In genomic region chr2:203579730-203580129, GRCh38 we compare ENCODE assay signal across 12 cellular contexts. TPM values are rescaled to one million over a fixed set of nuclear protein-coding genes. Genes with fewer than 3 reads are reported as not detected.
DNase-seq lines count a peak whose midpoint lies in the region; ATAC-seq lines count a peak whose summit lies in the region.
"Had no signal": no experiment of that assay in that cellular context is flagged by ENCODE, and none has a peak within 500 bp of the region (broad histone marks: within the 10 kb centered on the region; RNA-seq: fewer than 3 reads in every experiment).

No MANE protein-coding gene starts in this region.

- H3K4me3 Mint-ChIP-seq in activated CD8-positive, alpha-beta memory T cell treated with anti-CD3 and anti-CD28 coated beads, Interleukin-2, amount 10 ng/mL, durations not matched to agents 7 days and 5 days: no peak overlapping the region
- peak overlapping the region; percentile 55 for H3K4me3 Mint-ChIP-seq in activated T-helper 17 cell treated with anti-CD3 and anti-CD28 coated beads, Interleukin-2, amount 50 U/mL, for 72 hours
- H3K4me3 Mint-ChIP-seq: activated naive CD4-positive, alpha-beta T cell treated with anti-CD3 and anti-CD28 coated beads, Interleukin-2, amount 50 U/mL, for 24 hours had no signal

- no peak for ATAC-seq in activated CD8-positive, alpha-beta memory T cell treated with anti-CD3 and anti-CD28 coated beads, Interleukin-2, amount 10 ng/mL, durations not matched to agents 7 days and 5 days
- ATAC-seq in activated T-helper 17 cell treated with anti-CD3 and anti-CD28 coated beads, Interleukin-2, amount 50 U/mL, for 72 hours (replicated peaks): no peak
- ATAC-seq in HG03280 (IDR thresholded peaks at IDR 0.05; ENCODE audit: unreplicated experiment) (no peak), Right ventricle myocardium inferior (no peak)

- H3K36me3 Mint-ChIP-seq in activated CD8-positive, alpha-beta memory T cell treated with anti-CD3 and anti-CD28 coated beads, Interleukin-2, amount 10 ng/mL, durations not matched to agents 7 days and 5 days: peaks cover 14% of the 10 kb centered on the region
- H3K36me3 Mint-ChIP-seq in activated T-helper 17 cell treated with anti-CD3 and anti-CD28 coated beads, Interleukin-2, amount 50 U/mL, for 72 hours (ENCODE audit: low read depth): no peaks in the 10 kb centered on the region
- H3K36me3 Mint-ChIP-seq: activated naive CD4-positive, alpha-beta T cell treated with anti-CD3 and anti-CD28 coated beads, Interleukin-2, amount 50 U/mL, for 24 hours had no signal

- CTCF ChIA-PET in activated CD8-positive, alpha-beta memory T cell treated with anti-CD3 and anti-CD28 coated beads, Interleukin-2, amount 10 ng/mL, durations not matched to agents 7 days and 5 days (lab: Charles Lee): no interaction called here

- WGBS in urinary bladder: 79% methylated on average over 2 of the region's 2 CpGs

- H3K4me1 ChIP-seq in mucosa of stomach (ENCODE audit: control insufficient read depth, insufficient read depth, low read length) (peaks cover 67% of the 10 kb centered on the region), urinary bladder (ENCODE audit: insufficient read depth) (peaks cover 3% of the 10 kb centered on the region)

- H3K36me3 ChIP-seq in mucosa of stomach (ENCODE audit: control insufficient read depth, insufficient read depth, low read length) (no peaks in the 10 kb centered on the region), urinary bladder (ENCODE audit: insufficient read depth) (no peaks in the 10 kb centered on the region)

- H3K9ac ChIP-seq in mucosa of stomach (ENCODE audit: low read length): peak overlapping the region; percentile 51

- peaks cover 9% of the 10 kb centered on the region for H3K9me3 Mint-ChIP-seq in activated CD8-positive, alpha-beta memory T cell treated with anti-CD3 and anti-CD28 coated beads, Interleukin-2, amount 10 ng/mL, durations not matched to agents 7 days and 5 days (ENCODE audit: low read depth)
- no peaks in the 10 kb centered on the region for H3K9me3 Mint-ChIP-seq in activated T-helper 17 cell treated with anti-CD3 and anti-CD28 coated beads, Interleukin-2, amount 50 U/mL, for 72 hours
- H3K9me3 Mint-ChIP-seq: activated naive CD4-positive, alpha-beta T cell treated with anti-CD3 and anti-CD28 coated beads, Interleukin-2, amount 50 U/mL, for 24 hours had no signal

- no peaks in the 10 kb centered on the region for H3K9me3 ChIP-seq in mucosa of stomach (ENCODE audit: control insufficient read depth, low read length)

- H3K27me3 Mint-ChIP-seq in activated CD8-positive, alpha-beta memory T cell treated with anti-CD3 and anti-CD28 coated beads, Interleukin-2, amount 10 ng/mL, durations not matched to agents 7 days and 5 days: peaks cover 84% of the 10 kb centered on the region
- H3K27me3 Mint-ChIP-seq in activated T-helper 17 cell treated with anti-CD3 and anti-CD28 coated beads, Interleukin-2, amount 50 U/mL, for 72 hours: peaks cover 10% of the 10 kb centered on the region
- H3K27me3 Mint-ChIP-seq: activated naive CD4-positive, alpha-beta T cell treated with anti-CD3 and anti-CD28 coated beads, Interleukin-2, amount 50 U/mL, for 24 hours had no signal

- intact Hi-C loops in Right ventricle myocardium inferior (cut with DNase I): no loop called here

- DNase-seq in activated CD8-positive, alpha-beta memory T cell treated with anti-CD3 and anti-CD28 coated beads, Interleukin-2, amount 10 ng/mL, durations not matched to agents 7 days and 5 days: no peak
- DNase-seq in activated CD8-positive, alpha-beta memory T cell treated with anti-CD3 and anti-CD28 coated beads, Interleukin-2, amount 50 U/mL, for 4 hours: no peak
- DNase-seq in iPS-NIHi7 (ENCODE audit: extremely low spot score) (no peak), Right ventricle myocardium inferior (ENCODE audit: missing footprints) (no peak)
- DNase-seq: NCI-H1105 treated with DMSO at 0.1 percent for 48 hours; occipital lobe; stimulated activated CD4-positive, alpha-beta T cell treated with anti-CD3 and anti-CD28 coated beads, Interleukin-4, amount 100 ng/mL, for 4 hours had no signal

- H3K4me1 Mint-ChIP-seq in activated CD8-positive, alpha-beta memory T cell treated with anti-CD3 and anti-CD28 coated beads, Interleukin-2, amount 10 ng/mL, durations not matched to agents 7 days and 5 days: peaks cover 37% of the 10 kb centered on the region
- H3K4me1 Mint-ChIP-seq in activated T-helper 17 cell treated with anti-CD3 and anti-CD28 coated beads, Interleukin-2, amount 50 U/mL, for 72 hours: peaks cover 20% of the 10 kb centered on the region

- peak overlapping the region; percentile 6 for H3K27ac ChIP-seq in urinary bladder (ENCODE audit: low read depth)

- no peaks in the 10 kb centered on the region for H3K27me3 ChIP-seq in mucosa of stomach (ENCODE audit: control insufficient read depth, insufficient read depth, low read length)

- H3K4me3 ChIP-seq in mucosa of stomach (ENCODE audit: low read length) (no peak overlapping the region), urinary bladder (ENCODE audit: low read depth, low read length) (no peak overlapping the region)

- peak overlapping the region; percentile 53 for H3K27ac Mint-ChIP-seq in activated CD8-positive, alpha-beta memory T cell treated with anti-CD3 and anti-CD28 coated beads, Interleukin-2, amount 10 ng/mL, durations not matched to agents 7 days and 5 days
- peak overlapping the region; percentile 91 for H3K27ac Mint-ChIP-seq in activated T-helper 17 cell treated with anti-CD3 and anti-CD28 coated beads, Interleukin-2, amount 50 U/mL, for 72 hours
- H3K27ac Mint-ChIP-seq: activated naive CD4-positive, alpha-beta T cell treated with anti-CD3 and anti-CD28 coated beads, Interleukin-2, amount 50 U/mL, for 24 hours had no signal

RNA-seq across cellular contexts. Expression of gene RAPH1, which starts 44.6 kb away (rescaled TPM):
- total RNA-seq in activated CD8-positive, alpha-beta memory T cell treated with anti-CD3 and anti-CD28 coated beads, Interleukin-2, amount 10 ng/mL, durations not matched to agents 7 days and 5 days: under 1 TPM; 0.16 to 0.73 TPM
- total RNA-seq in activated T-helper 17 cell treated with anti-CD3 and anti-CD28 coated beads, Interleukin-2, amount 50 U/mL, for 72 hours: 10 to 100 TPM; 10.4 to 13.5 TPM
- total RNA-seq in urinary bladder (47.7 TPM), Right ventricle myocardium inferior (15.1 TPM)
- 5.3 TPM for polyA plus RNA-seq in urinary bladder
